Comparison of ENCODE assay signal across 23 cellular contexts in genomic region chr14:32669416-32669815, GRCh38.
DNase-seq lines count a peak whose midpoint lies in the region; FAIRE-seq and TF ChIP-seq lines count a peak whose summit lies in the region.
"Had no signal": no experiment of that assay in that cellular context is flagged by ENCODE, and none has a peak within 500 bp of the region (broad histone marks: within the 10 kb centered on the region; RNA-seq: fewer than 3 reads in every experiment).

No MANE protein-coding gene starts in this region.

- no peak for FAIRE-seq in endothelial cell of umbilical vein (lab: Jason Lieb, UNC)
- FAIRE-seq in kidney (lab: Jason Lieb, UNC) = no peak

- H3K79me2 ChIP-seq in endothelial cell of umbilical vein (ENCODE audit: control insufficient read depth, insufficient read depth, low read length) = no peaks in the 10 kb centered on the region

- H4K20me1 ChIP-seq in endothelial cell of umbilical vein (replicated peaks; ENCODE audit: control insufficient read depth, extremely low read depth, insufficient read depth, low read length) = no peaks in the 10 kb centered on the region

- H3K27ac ChIP-seq in endothelial cell of umbilical vein (ENCODE audit: insufficient read depth, low read depth, low read length) (no peak overlapping the region), kidney (ENCODE audit: low read depth in 2 of 2, low read length in 2 of 2) (no peak overlapping the region)
- H3K27ac ChIP-seq: HL-60 had no signal

- H3K36me3 ChIP-seq in endothelial cell of umbilical vein (ENCODE audit: control insufficient read depth in 2 of 2, extremely low read depth in 1 of 2, insufficient read depth in 2 of 2, low read length in 2 of 2) (no peaks in the 10 kb centered on the region), kidney (ENCODE audit: control insufficient read depth in 1 of 2, insufficient read depth in 2 of 2, low read length in 2 of 2) (no peaks in the 10 kb centered on the region)
- H3K36me3 ChIP-seq: BE2C had no signal

- dilution Hi-C loops in endothelial cell of umbilical vein (cut with MboI; ENCODE audit: extremely low pct_ligation_motif_present, low sequenced_read_pairs) = no loop called here

- CTCF ChIA-PET in endothelial cell of umbilical vein (lab: Charles Lee) = no interaction called here

- DNase-seq in Caki2 (ENCODE audit: low read depth) (peak; percentile 9), M059J (ENCODE audit: low read depth) (peak; percentile 41), endothelial cell of umbilical vein (ENCODE audit: low read depth, low spot score) (peak; percentile 6), myocyte (ENCODE audit: low read depth) (peak; percentile 10), lower leg skin (ENCODE audit: low spot score in 2 of 2) (no peak), kidney (no peak)
- no peak for DNase-seq in activated CD4-positive, alpha-beta T cell treated with anti-CD3 and anti-CD28 coated beads, Interleukin-2, amount 50 U/mL, for 48 hours
- DNase-seq: BE2C, DMS79 treated with DMSO at 0.1 percent for 48 hours, GOT3, HCEC 1CT, KG1, NCI-H1105, NCI-H146, NCI-H2029, NCI-H2171 treated with DMSO at 0.1 percent for 48 hours, NCI-H446, NCI-H526, PC-3, RPMI8226, SHP77 had no signal

- intact Hi-C loops in endothelial cell of umbilical vein (cut with micrococcal nuclease) (no loop called here), lower leg skin (cut with DNase I; ENCODE audit: low total_unique reads) (no loop called here), kidney (cut with DNase I) (no loop called here)

- WGBS in lower leg skin, 2 donors = 74 to 81% methylated on average over 3 of the region's 3 CpGs

- in situ Hi-C loops in Caki2 (cut with HindIII; ENCODE audit: low pct_unique_long_range_greater_than_20kb, low sequenced_read_pairs) = no loop called here

- H3K9ac ChIP-seq in endothelial cell of umbilical vein (replicated peaks; ENCODE audit: extremely low read depth, insufficient read depth, low read length) (no peak overlapping the region), kidney (ENCODE audit: low read length in 2 of 2) (no peak overlapping the region)

- no peaks in the 10 kb centered on the region for H3K9me1 ChIP-seq in endothelial cell of umbilical vein (replicated peaks; ENCODE audit: control insufficient read depth, extremely low read depth, insufficient read depth, low read length)

- no peak for TF ChIP-seq POLR2A in endothelial cell of umbilical vein (IDR thresholded peaks at IDR 0.05; ENCODE audit: low read depth, low read length)
- TF ChIP-seq POLR2A in lower leg skin (IDR thresholded peaks at IDR 0.05) = no peak

- no peaks in the 10 kb centered on the region for H3K4me1 ChIP-seq in endothelial cell of umbilical vein (ENCODE audit: control insufficient read depth, extremely low read depth, insufficient read depth, low read length)
- H3K4me1 ChIP-seq in kidney (ENCODE audit: control insufficient read depth in 1 of 2, insufficient read depth in 1 of 2, low read depth in 1 of 2, low read length in 2 of 2) = no peaks in the 10 kb centered on the region
- H3K4me1 ChIP-seq: BE2C had no signal

- no peak overlapping the region for H2AFZ ChIP-seq in endothelial cell of umbilical vein (ENCODE audit: low read depth, low read length)

- H3K9me3 ChIP-seq in endothelial cell of umbilical vein (replicated peaks; ENCODE audit: control insufficient read depth, insufficient read depth, low read length) (no peaks in the 10 kb centered on the region), kidney (ENCODE audit: control insufficient read depth in 1 of 2, low read length in 2 of 2) (no peaks in the 10 kb centered on the region)
- H3K9me3 ChIP-seq: BE2C had no signal

- peaks cover 0 to 1% of the 10 kb centered on the region in 2 experiments for H3K27me3 ChIP-seq in endothelial cell of umbilical vein (ENCODE audit: control insufficient read depth in 2 of 2, insufficient read depth in 2 of 2, low read length in 2 of 2)
- H3K27me3 ChIP-seq: BE2C had no signal

- POLR2A ChIA-PET in endothelial cell of umbilical vein (lab: Charles Lee) = no interaction called here

- TF ChIP-seq CTCF in endothelial cell of umbilical vein (IDR thresholded peaks at IDR 0.05; ENCODE audit: extremely low read depth in 1 of 2, insufficient read depth in 1 of 2, low read depth in 1 of 2, low read length in 2 of 2) (no peak), lower leg skin (IDR thresholded peaks at IDR 0.05) (no peak), kidney (IDR thresholded peaks at IDR 0.05; ENCODE audit: borderline replicate concordance, extremely low read depth, insufficient read depth) (no peak)

- no peak overlapping the region for H3K4me2 ChIP-seq in endothelial cell of umbilical vein (ENCODE audit: insufficient read depth, low read length)

- no TSS peak for BruUV-seq in endothelial cell of umbilical vein (replicated peaks; lab: Mats Ljungman, UMichigan)

- H3K4me3 ChIP-seq in endothelial cell of umbilical vein (replicated peaks in 1 of 3; ENCODE audit: insufficient read depth in 1 of 3, low read depth in 1 of 3, low read length in 3 of 3) = no peak overlapping the region
- no peak overlapping the region for H3K4me3 ChIP-seq in lower leg skin (ENCODE audit: low read depth, poor library complexity, severe bottlenecking)
- H3K4me3 ChIP-seq in kidney (ENCODE audit: low read length in 2 of 2) = no peak overlapping the region
- H3K4me3 ChIP-seq: GM12878 had no signal

TF ChIP-seq in endothelial cell of umbilical vein, 7 proteins besides CTCF, POLR2A, EP300 and RAD21:
- TF ChIP-seq GATA2 (IDR thresholded peaks at IDR 0.05; ENCODE audit: insufficient read depth, insufficient read length, low read depth, low read length) (no peak), JUN (IDR thresholded peaks at IDR 0.05; ENCODE audit: borderline replicate concordance, insufficient read depth, insufficient read length, low read depth) (no peak), FOS (IDR thresholded peaks at IDR 0.05; ENCODE audit: borderline replicate concordance, insufficient read depth, low read length) (no peak), MYC (IDR thresholded peaks at IDR 0.05; ENCODE audit: low read depth, low read length) (no peak), POLR2AphosphoS5 (IDR thresholded peaks at IDR 0.05; ENCODE audit: insufficient read depth, low read depth, low read length) (no peak), MAX (IDR thresholded peaks at IDR 0.05; ENCODE audit: insufficient read depth, insufficient read length) (no peak), EZH2 (IDR thresholded peaks at IDR 0.05; ENCODE audit: borderline replicate concordance, low read depth, low read length, severe bottlenecking) (no peak)

Comparison
In these comparisons a context has a peak if more than half of its experiments do, and no peak if none do; other contexts are left out.
1. DNase-seq: peak in Caki2 (single experiment), M059J (single experiment), endothelial cell of umbilical vein (single experiment) and myocyte (single experiment); none in lower leg skin (0 of 2), activated CD4-positive, alpha-beta T cell treated with anti-CD3 and anti-CD28 coated beads, Interleukin-2, amount 50 U/mL, for 48 hours (0 of 2) and kidney (single experiment).